Comparison of ENCODE assay signal across 19 cellular contexts in genomic region chr5:160504906-160505305, GRCh38.
"Had no signal": no experiment of that assay in that cellular context is flagged by ENCODE, and none has a peak within 500 bp of the region (broad histone marks: within the 10 kb centered on the region; RNA-seq: fewer than 3 reads in every experiment).

No MANE protein-coding gene starts in this region.

- DNase-seq: activated CD4-positive, alpha-beta T cell treated with anti-CD3 and anti-CD28 coated beads, Interleukin-2, amount 50 U/mL, for 4 hours; activated CD4-positive, CD25-positive, alpha-beta regulatory T cell treated with anti-CD3 and anti-CD28 coated beads, Interleukin-2, amount 50 U/mL, for 72 hours; activated gamma-delta T cell treated with Interleukin-2 at 50 U/mL for 16 hours; activated T-cell treated with anti-CD3 and anti-CD28 coated beads, Interleukin-2, amount 50 U/mL, for 24 hours; anterior cingulate cortex; dorsolateral prefrontal cortex; erythroblast; heart right ventricle; mucosa of descending colon; naive thymus-derived CD4-positive, alpha-beta T cell; nucleus accumbens; stimulated activated CD4-positive, alpha-beta T cell treated with anti-CD3 and anti-CD28 coated beads, Interleukin-15, amount 100 ng/mL, for 24 hours; stimulated activated CD4-positive, alpha-beta T cell treated with anti-CD3 and anti-CD28 coated beads, Interleukin-4, amount 100 ng/mL, for 1 hour; stimulated activated naive CD4-positive, alpha-beta T cell treated with Interleukin-2 at 50 U/mL for 16 hours; upper lobe of left lung had no signal

- H3K9me3 ChIP-seq: gastroesophageal sphincter, heart right ventricle, mucosa of descending colon, right atrium auricular region, upper lobe of left lung had no signal

- H3K27me3 Mint-ChIP-seq: activated T-cell treated with anti-CD3 and anti-CD28 coated beads, Interleukin-2, amount 50 U/mL, for 24 hours had no signal

- H3K9me3 Mint-ChIP-seq: activated T-cell treated with anti-CD3 and anti-CD28 coated beads, Interleukin-2, amount 50 U/mL, for 24 hours; naive thymus-derived CD4-positive, alpha-beta T cell had no signal

- H3K27ac ChIP-seq: gastroesophageal sphincter, right atrium auricular region had no signal

- H3K4me3 ChIP-seq: dorsolateral prefrontal cortex, gastroesophageal sphincter, heart right ventricle, mucosa of descending colon, right atrium auricular region, skin epidermis, upper lobe of left lung had no signal

- H3K36me3 Mint-ChIP-seq: naive thymus-derived CD4-positive, alpha-beta T cell had no signal

- H3K27me3 ChIP-seq: dorsolateral prefrontal cortex, right atrium auricular region, upper lobe of left lung had no signal

- H3K4me3 Mint-ChIP-seq: activated T-cell treated with anti-CD3 and anti-CD28 coated beads, Interleukin-2, amount 50 U/mL, for 24 hours had no signal

- H3K36me3 ChIP-seq: gastroesophageal sphincter, heart right ventricle, right atrium auricular region, upper lobe of left lung had no signal

- ATAC-seq: gastroesophageal sphincter; left lobe of liver; mucosa of descending colon; naive thymus-derived CD4-positive, alpha-beta T cell had no signal
